In genomic region chr11:6387811-6388599, GRCh38 we compare ENCODE assay signal across 1 cellular context.
TF ChIP-seq lines count a peak whose summit lies in the region.

No MANE protein-coding gene starts in this region.

TF ChIP-seq in HepG2, 621 proteins besides CTCF, POLR2A, EP300 and RAD21 (continued from another document and continues in another):
- TF ChIP-seq ZNF609 (CRISPR knock-in tag; IDR thresholded peaks at IDR 0.05; ENCODE audit: borderline replicate concordance) = peak; percentile 43; the same call in 1 of the 2 replicates
- TF ChIP-seq GATAD1 (CRISPR knock-in tag; IDR thresholded peaks at IDR 0.05) = no peak
- no peak for TF ChIP-seq MTA1 (CRISPR knock-in tag; IDR thresholded peaks at IDR 0.05; ENCODE audit: borderline replicate concordance)
- 0 out of 2 replicates have a peak, but pooled peaks have one; percentile 23 for TF ChIP-seq ZNF503 (CRISPR knock-in tag; IDR thresholded peaks at IDR 0.05)
- no peak for TF ChIP-seq ZNF616 (CRISPR knock-in tag; IDR thresholded peaks at IDR 0.05; ENCODE audit: low read depth)
- TF ChIP-seq ARID2 (CRISPR knock-in tag; IDR thresholded peaks at IDR 0.05; ENCODE audit: borderline replicate concordance) = no peak
- TF ChIP-seq HNRNPUL1 (IDR thresholded peaks at IDR 0.05; ENCODE audit: low read depth, low read length) = no peak
- no peak for TF ChIP-seq RARG (CRISPR knock-in tag; IDR thresholded peaks at IDR 0.05; ENCODE audit: low read depth)
- no peak for TF ChIP-seq NR1H2 (CRISPR knock-in tag; IDR thresholded peaks at IDR 0.05; ENCODE audit: borderline replicate concordance, low read depth)
- TF ChIP-seq NFE2L2 (IDR thresholded peaks at IDR 0.05; ENCODE audit: low read length) = no peak
- TF ChIP-seq PHF21A (CRISPR knock-in tag; IDR thresholded peaks at IDR 0.05) = peak; percentile 38; the same call in 1 of the 2 replicates
- no peak for TF ChIP-seq TAF15 (IDR thresholded peaks at IDR 0.05; ENCODE audit: low read depth, low read length, poor library complexity, severe bottlenecking)
- no peak for TF ChIP-seq MTERF4 (CRISPR knock-in tag; IDR thresholded peaks at IDR 0.05)
- TF ChIP-seq ZNF788 (CRISPR knock-in tag; IDR thresholded peaks at IDR 0.05; ENCODE audit: borderline replicate concordance) = no peak
- TF ChIP-seq PHF20 (CRISPR knock-in tag; IDR thresholded peaks at IDR 0.05) = no peak
- no peak for TF ChIP-seq CSRNP2 (CRISPR knock-in tag; conservative IDR thresholded peaks at IDR 0.05; ENCODE audit: low read depth)
- TF ChIP-seq ZNF674 (CRISPR knock-in tag; IDR thresholded peaks at IDR 0.05; ENCODE audit: low read depth) = no peak
- TF ChIP-seq SOX5 (CRISPR knock-in tag; IDR thresholded peaks at IDR 0.05; ENCODE audit: borderline replicate concordance) = peak; percentile 87
- no peak for TF ChIP-seq ZNF513 (CRISPR knock-in tag; conservative IDR thresholded peaks at IDR 0.05)
- no peak for TF ChIP-seq ZSCAN21 (CRISPR knock-in tag; IDR thresholded peaks at IDR 0.05; ENCODE audit: borderline replicate concordance)
- TF ChIP-seq RAD51 (IDR thresholded peaks at IDR 0.05; ENCODE audit: borderline replicate concordance) = no peak
- TF ChIP-seq GTF2F1 (IDR thresholded peaks at IDR 0.05; ENCODE audit: low read length) = no peak
- no peak for TF ChIP-seq ZKSCAN5 (CRISPR knock-in tag; IDR thresholded peaks at IDR 0.05)
- TF ChIP-seq PAXIP1 (CRISPR knock-in tag; conservative IDR thresholded peaks at IDR 0.05) = peak; percentile 46
- TF ChIP-seq ZNF24 (IDR thresholded peaks at IDR 0.05) = no peak
- TF ChIP-seq ZMYM2 (CRISPR knock-in tag; IDR thresholded peaks at IDR 0.05) = no peak
- no peak for TF ChIP-seq ZNF512B (CRISPR knock-in tag; IDR thresholded peaks at IDR 0.05; ENCODE audit: borderline replicate concordance)
- 0 out of 2 replicates have a peak, but pooled peaks have one; percentile 34 for TF ChIP-seq SAP130 (CRISPR knock-in tag; IDR thresholded peaks at IDR 0.05; ENCODE audit: low read depth)
- no peak for TF ChIP-seq ZNF460 (CRISPR knock-in tag; IDR thresholded peaks at IDR 0.05; ENCODE audit: borderline replicate concordance)
- no peak for TF ChIP-seq EHMT2 (IDR thresholded peaks at IDR 0.05; ENCODE audit: borderline replicate concordance, low read depth, low read length)
- no peak for TF ChIP-seq MEIS2 (CRISPR knock-in tag; IDR thresholded peaks at IDR 0.05)
- TF ChIP-seq MAFG (CRISPR knock-in tag; IDR thresholded peaks at IDR 0.05) = no peak
- no peak for TF ChIP-seq PPARG (CRISPR knock-in tag; conservative IDR thresholded peaks at IDR 0.05)
- TF ChIP-seq MXD4 (CRISPR knock-in tag; IDR thresholded peaks at IDR 0.05) = no peak
- no peak for TF ChIP-seq ZNF180 (CRISPR knock-in tag; IDR thresholded peaks at IDR 0.05; ENCODE audit: borderline replicate concordance, low read depth)
- TF ChIP-seq NAIF1 (CRISPR knock-in tag; IDR thresholded peaks at IDR 0.05; ENCODE audit: borderline replicate concordance) = no peak
- TF ChIP-seq ZNF33A (CRISPR knock-in tag; IDR thresholded peaks at IDR 0.05; ENCODE audit: borderline replicate concordance) = no peak
- TF ChIP-seq LCORL (IDR thresholded peaks at IDR 0.05) = no peak
- TF ChIP-seq LCORL (CRISPR knock-in tag; IDR thresholded peaks at IDR 0.05) = 0 out of 2 replicates have a peak, but pooled peaks have one; percentile 32
- no peak for TF ChIP-seq NFYC (CRISPR knock-in tag; IDR thresholded peaks at IDR 0.05)
- no peak for TF ChIP-seq RFX3 (CRISPR knock-in tag; IDR thresholded peaks at IDR 0.05)
- no peak for TF ChIP-seq ZNF670 (CRISPR knock-in tag; IDR thresholded peaks at IDR 0.05; ENCODE audit: borderline replicate concordance)
- TF ChIP-seq ZNF44 (CRISPR knock-in tag; IDR thresholded peaks at IDR 0.05) = no peak
- no peak for TF ChIP-seq FOXM1 (CRISPR knock-in tag; IDR thresholded peaks at IDR 0.05)
- no peak for TF ChIP-seq ZNF558 (CRISPR knock-in tag; IDR thresholded peaks at IDR 0.05; ENCODE audit: borderline replicate concordance)
- 0 out of 2 replicates have a peak, but pooled peaks have one; percentile 36 for TF ChIP-seq NCOA2 (CRISPR knock-in tag; IDR thresholded peaks at IDR 0.05)
- TF ChIP-seq NR2F6 (IDR thresholded peaks at IDR 0.05) = peak; percentile 76
- TF ChIP-seq NR2F6 (CRISPR knock-in tag; IDR thresholded peaks at IDR 0.05) = peak; percentile 18; the same call in 1 of the 2 replicates
- TF ChIP-seq NFKB2 (CRISPR knock-in tag; IDR thresholded peaks at IDR 0.05; ENCODE audit: borderline replicate concordance) = no peak
- no peak for TF ChIP-seq TCF7L2 (IDR thresholded peaks at IDR 0.05; ENCODE audit: low read depth, low read length)
- TF ChIP-seq ZKSCAN8 (CRISPR knock-in tag; IDR thresholded peaks at IDR 0.05; ENCODE audit: borderline replicate concordance) = no peak
- no peak for TF ChIP-seq ZNF639 (CRISPR knock-in tag; conservative IDR thresholded peaks at IDR 0.05)
